Comparison of ENCODE assay signal across 16 cellular contexts in the genomic region with DNA sequence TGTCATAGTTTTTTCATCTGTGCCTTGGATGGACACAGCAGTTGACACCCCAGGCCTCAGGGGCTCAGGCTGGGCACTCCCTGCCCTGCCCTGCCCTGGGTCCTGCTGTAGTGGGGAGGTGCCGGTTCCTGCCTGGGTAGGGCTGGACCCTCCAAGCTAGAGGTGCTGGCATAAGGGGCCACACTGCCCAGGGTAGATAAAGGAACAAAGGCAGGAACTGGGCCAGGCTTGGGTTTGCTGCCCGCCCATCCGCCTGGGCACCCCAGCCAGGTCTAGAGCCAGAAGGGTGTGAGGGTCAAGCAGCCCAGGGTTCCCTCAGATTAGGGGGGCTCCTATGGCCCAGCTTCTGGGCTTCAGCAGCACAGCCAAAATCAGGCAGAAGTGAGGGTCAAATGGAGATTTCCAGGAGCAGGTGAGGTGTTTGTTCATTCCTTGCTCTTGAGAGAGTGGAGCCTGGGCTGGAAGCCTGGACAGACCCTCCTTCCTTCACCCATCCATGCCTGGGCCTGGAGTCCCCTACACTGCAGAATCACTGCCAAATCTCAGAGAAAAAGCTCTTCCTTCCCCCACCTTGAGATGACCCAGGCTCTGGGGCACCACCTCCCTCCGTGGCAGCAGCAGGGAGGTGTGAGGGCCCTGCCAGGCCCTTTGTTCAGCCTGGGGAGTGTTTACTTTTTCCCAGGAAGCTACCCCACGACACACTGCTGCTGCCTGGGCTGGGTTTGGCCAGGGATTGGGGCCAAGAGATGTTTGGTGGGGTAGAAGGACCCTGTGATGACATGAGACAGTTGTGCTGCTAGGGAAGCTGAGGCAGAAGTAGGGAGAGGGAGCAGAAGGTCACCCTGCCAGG. TPM values are rescaled to one million over a fixed set of nuclear protein-coding genes. Genes with fewer than 3 reads are reported as not detected.
DNase-seq lines count a peak whose midpoint lies in the region; ATAC-seq and TF ChIP-seq lines count a peak whose summit lies in the region.
"Had no signal": no experiment of that assay in that cellular context is flagged by ENCODE, and none has a peak within 500 bp of the region (broad histone marks: within the 10 kb centered on the region; RNA-seq: fewer than 3 reads in every experiment).

No MANE protein-coding gene starts in this region.

- no peaks in the 10 kb centered on the region for H3K27me3 Mint-ChIP-seq in MCF 10A (ENCODE audit: insufficient read depth, unreplicated experiment)
- H3K27me3 Mint-ChIP-seq in nephron progenitor cell (ENCODE audit: low read depth, poor library complexity), result no peaks in the 10 kb centered on the region

- no peak overlapping the region for H3K4me2 ChIP-seq in mammary epithelial cell (ENCODE audit: insufficient read depth, low read depth, low read length)

- BruUV-seq in MCF 10A (replicated peaks; lab: Mats Ljungman, UMichigan), result no TSS peak
- BruUV-seq in mammary epithelial cell (replicated peaks; lab: Mats Ljungman, UMichigan), result no TSS peak

- in situ Hi-C loops in mammary epithelial cell (cut with MboI; ENCODE audit: low sequenced_read_pairs in 2 of 2), result no loop called here

- CTCF ChIA-PET in MCF 10A (lab: Yijun Ruan, JAX) (interaction anchor here (0.5 to 3.9 kb wide), 4 partner anchors 12 to 41 kb away, joined by 3 to 23 read pairs (median 6); no protein-coding TSS in a partner anchor), mammary epithelial cell (lab: Charles Lee; ENCODE audit: low non-redundant PET) (interaction anchor here (0.6 kb wide), 1 partner anchor 26 kb away, joined by 9 read pairs; no protein-coding TSS in a partner anchor)

- peaks cover 96% of the 10 kb centered on the region for H3K79me2 ChIP-seq in mammary epithelial cell (ENCODE audit: insufficient read depth, low read length)

- POLR2A ChIA-PET in MCF 10A (lab: Yijun Ruan, JAX), result interaction anchor here (1.8 to 1.9 kb wide), 3 partner anchors 10 to 40 kb away, joined by 7 to 9 read pairs (median 8); no protein-coding TSS in a partner anchor

- H3K36me3 Mint-ChIP-seq in MCF 10A (ENCODE audit: insufficient read depth, unreplicated experiment) (peaks cover 35% of the 10 kb centered on the region), nephron progenitor cell (ENCODE audit: low read depth) (peaks cover 44% of the 10 kb centered on the region)
- H3K36me3 Mint-ChIP-seq: activated naive CD4-positive, alpha-beta T cell treated with anti-CD3 and anti-CD28 coated beads, Interleukin-2, amount 50 U/mL, for 24 hours; naive thymus-derived CD4-positive, alpha-beta T cell had no signal

- no peaks in the 10 kb centered on the region for H4K20me1 ChIP-seq in mammary epithelial cell (ENCODE audit: insufficient read depth, low read length)

- no peak overlapping the region for H3K4me3 ChIP-seq in mammary epithelial cell (replicated peaks in 1 of 3; ENCODE audit: insufficient read depth in 1 of 3, low read depth in 2 of 3, low read length in 3 of 3)
- no peak overlapping the region for H3K4me3 ChIP-seq in coronary artery
- no peak overlapping the region for H3K4me3 ChIP-seq in upper lobe of left lung
- H3K4me3 ChIP-seq: K562, SJCRH30, testis had no signal

- intact Hi-C loops in MCF 10A (cut with micrococcal nuclease) (no loop called here), mammary epithelial cell (cut with micrococcal nuclease) (no loop called here)

- H3K4me1 ChIP-seq in mammary epithelial cell (ENCODE audit: insufficient read depth, low read length) (peaks cover 100% of the 10 kb centered on the region), upper lobe of left lung (peaks cover 73 to 99% (median 89%) of the 10 kb centered on the region in 4 donors)

- H3K27me3 ChIP-seq in mammary epithelial cell (ENCODE audit: insufficient read depth, low read length) (no peaks in the 10 kb centered on the region), upper lobe of left lung (no peaks in the 10 kb centered on the region)
- H3K27me3 ChIP-seq: SJCRH30, testis had no signal

- TF ChIP-seq CTCF in MCF 10A (IDR thresholded peaks at IDR 0.05; ENCODE audit: unreplicated experiment), result no peak
- no peak for TF ChIP-seq CTCF in mammary epithelial cell (conservative IDR thresholded peaks at IDR 0.05 in 1 of 2, IDR thresholded peaks at IDR 0.05 in 1 of 2; ENCODE audit: extremely low read depth in 1 of 2, insufficient read depth in 1 of 2, low read depth in 1 of 2, low read length in 2 of 2)
- no peak for TF ChIP-seq CTCF in coronary artery (IDR thresholded peaks at IDR 0.05)
- TF ChIP-seq CTCF in nephron progenitor cell (IDR thresholded peaks at IDR 0.05), result no peak
- no peak for TF ChIP-seq CTCF in upper lobe of left lung (IDR thresholded peaks at IDR 0.05)

- H3K36me3 ChIP-seq in mammary epithelial cell (ENCODE audit: insufficient read depth, low read length) (peaks cover 11% of the 10 kb centered on the region), upper lobe of left lung (no peaks in the 10 kb centered on the region)
- H3K36me3 ChIP-seq: SJCRH30 had no signal

- H3K27ac Mint-ChIP-seq in MCF 10A (ENCODE audit: low read depth, unreplicated experiment) (peak overlapping the region; percentile 10), nephron progenitor cell (peak overlapping the region; percentile 84)
- H3K27ac Mint-ChIP-seq: activated naive CD4-positive, alpha-beta T cell treated with anti-CD3 and anti-CD28 coated beads, Interleukin-2, amount 50 U/mL, for 24 hours; naive thymus-derived CD4-positive, alpha-beta T cell had no signal

- H3K9ac ChIP-seq in mammary epithelial cell (ENCODE audit: insufficient read depth, low read length), result no peak overlapping the region

- H3K9me3 ChIP-seq in mammary epithelial cell (replicated peaks; ENCODE audit: insufficient read depth, low read length) (no peaks in the 10 kb centered on the region), upper lobe of left lung (no peaks in the 10 kb centered on the region)
- H3K9me3 ChIP-seq: SJCRH30, testis had no signal

- H3K27ac ChIP-seq in mammary epithelial cell (ENCODE audit: insufficient read depth, low read depth, low read length), result no peak overlapping the region
- H3K27ac ChIP-seq in coronary artery, result peak overlapping the region; percentile 82 to 97
- peak overlapping the region; percentile 74 to 95 (median 84) for H3K27ac ChIP-seq in upper lobe of left lung
- H3K27ac ChIP-seq: SJCRH30, testis had no signal

- 75% methylated on average over 4 of the region's 5 CpGs for WGBS in mammary epithelial cell (ENCODE audit: low coverage, missing lambda C conversion rate)
- 44 to 56% methylated on average over 4 to 5 of the region's 5 CpGs for WGBS in upper lobe of left lung, 2 donors

- no peak for TF ChIP-seq POLR2A in upper lobe of left lung (IDR thresholded peaks at IDR 0.05)

- dilution Hi-C loops in mammary epithelial cell (cut with HindIII; ENCODE audit: low sequenced_read_pairs), result no loop called here

- H3K4me3 Mint-ChIP-seq in MCF 10A (ENCODE audit: unreplicated experiment), result no peak overlapping the region
- peak overlapping the region; percentile 1 for H3K4me3 Mint-ChIP-seq in nephron progenitor cell
- H3K4me3 Mint-ChIP-seq: activated naive CD4-positive, alpha-beta T cell treated with anti-CD3 and anti-CD28 coated beads, Interleukin-2, amount 50 U/mL, for 24 hours; central memory CD8-positive, alpha-beta T cell; naive thymus-derived CD4-positive, alpha-beta T cell had no signal

- no peak for DNase-seq in MCF 10A (ENCODE audit: unreplicated experiment)
- no peak for DNase-seq in mammary epithelial cell
- DNase-seq in coronary artery (ENCODE audit: low spot score), result no peak
- no peak for DNase-seq in nephron progenitor cell
- no peak for DNase-seq in upper lobe of left lung
- no peak for DNase-seq in OCI-M1 (lab: John Stamatoyannopoulos, UW)
- DNase-seq in NCI-H146 (lab: John Stamatoyannopoulos, UW), result no peak
- no peak for DNase-seq in NCI-H187 treated with DMSO at 0.1 percent for 48 hours (lab: John Stamatoyannopoulos, UW)
- DNase-seq: naive thymus-derived CD4-positive, alpha-beta T cell; NCI-H524 treated with DMSO at 0.1 percent for 48 hours; SJCRH30; testis had no signal

- TF ChIP-seq EP300 in upper lobe of left lung (IDR thresholded peaks at IDR 0.05), result peak in 1 of 4 donors; percentile 41

- no peak overlapping the region for H2AFZ ChIP-seq in mammary epithelial cell (ENCODE audit: low read depth, low read length)

- no peak for ATAC-seq in upper lobe of left lung (ENCODE audit: low FRiP score in 2 of 2)
- ATAC-seq: K562; naive thymus-derived CD4-positive, alpha-beta T cell had no signal

- H3K4me1 Mint-ChIP-seq in MCF 10A (ENCODE audit: insufficient read depth, unreplicated experiment) (peaks cover 91% of the 10 kb centered on the region), nephron progenitor cell (peaks cover 98% of the 10 kb centered on the region)
- H3K4me1 Mint-ChIP-seq: activated naive CD4-positive, alpha-beta T cell treated with anti-CD3 and anti-CD28 coated beads, Interleukin-2, amount 50 U/mL, for 24 hours; central memory CD8-positive, alpha-beta T cell had no signal

- H3K9me3 Mint-ChIP-seq in MCF 10A (ENCODE audit: unreplicated experiment), result no peaks in the 10 kb centered on the region
- no peaks in the 10 kb centered on the region for H3K9me3 Mint-ChIP-seq in nephron progenitor cell
- H3K9me3 Mint-ChIP-seq: activated naive CD4-positive, alpha-beta T cell treated with anti-CD3 and anti-CD28 coated beads, Interleukin-2, amount 50 U/mL, for 24 hours; central memory CD8-positive, alpha-beta T cell had no signal

RNA-seq across cellular contexts. Expression of a gene that starts 7.1 kb away (rescaled TPM):
- total RNA-seq in MCF 10A (2022), result 34.6 and 51.5 TPM in 2 replicates
- total RNA-seq in mammary epithelial cell, result 100 to 1,000 TPM; 102 to 129 TPM
- polyA plus RNA-seq in mammary epithelial cell, result 108 TPM
- 76.2 TPM for polyA minus RNA-seq in mammary epithelial cell
- 10 to 100 TPM in 5 of 6 donors, 1 to 10 TPM in 1; 4.2 to 76.0 (median 27.5) TPM for total RNA-seq in upper lobe of left lung
- polyA plus RNA-seq: naive thymus-derived CD4-positive, alpha-beta T cell had no signal

RNA-seq across cellular contexts. Expression of a gene that starts 29.2 kb away (rescaled TPM):
- total RNA-seq in MCF 10A (2022), result 0.49 TPM in 1 of 2 replicates, not detected in the other
- total RNA-seq in mammary epithelial cell, result 1 to 10 TPM in 1 of 2 donors, under 1 TPM in 1; 0.17 to 1.8 TPM
- 0.05 TPM for polyA plus RNA-seq in mammary epithelial cell
- not detected for polyA minus RNA-seq in mammary epithelial cell
- total RNA-seq in upper lobe of left lung, result under 1 TPM in 2 of 6 donors, not detected in 4; 0.10 to 0.40 TPM
- total RNA-seq: fibroblast of lung, K562 had no signal
- polyA plus RNA-seq: fibroblast of lung; K562; naive thymus-derived CD4-positive, alpha-beta T cell had no signal

RNA-seq across cellular contexts. Expression of a gene that starts 42.8 kb away (rescaled TPM):
- total RNA-seq in MCF 10A (2022) (not detected in 2 replicates), mammary epithelial cell (under 1 TPM in 1 of 2 donors, not detected in 1; 0.67 TPM), upper lobe of left lung (under 1 TPM in 2 of 6 donors, not detected in 4; 0.15 to 0.17 TPM)
- 0.06 TPM for polyA plus RNA-seq in mammary epithelial cell
- polyA minus RNA-seq in mammary epithelial cell, result not detected
- total RNA-seq: fibroblast of lung had no signal
- polyA plus RNA-seq: naive thymus-derived CD4-positive, alpha-beta T cell had no signal
